Comparison of ENCODE assay signal across 13 cellular contexts in the genomic region with DNA sequence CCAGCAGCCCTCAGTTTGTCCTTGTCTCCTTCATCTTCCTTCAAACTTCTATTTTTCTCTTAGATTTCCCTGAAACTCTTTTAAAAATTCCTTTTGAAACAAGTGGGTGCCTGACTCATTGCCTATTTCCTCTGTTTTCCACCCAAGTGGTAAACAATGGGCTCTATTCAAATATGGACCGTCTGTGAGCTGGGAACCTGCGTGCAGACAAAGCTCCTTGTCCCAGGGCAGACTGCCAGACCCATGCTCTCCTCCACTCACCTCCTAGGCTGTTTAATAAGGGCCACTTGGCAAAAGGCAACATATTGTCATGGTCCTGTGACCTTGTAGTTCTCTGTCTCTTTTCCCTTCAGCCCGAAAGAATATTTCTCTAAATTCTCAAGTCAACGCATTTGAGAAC.
DNase-seq lines count a peak whose midpoint lies in the region; ATAC-seq and TF ChIP-seq lines count a peak whose summit lies in the region.
"Had no signal": no experiment of that assay in that cellular context is flagged by ENCODE, and none has a peak within 500 bp of the region (broad histone marks: within the 10 kb centered on the region; RNA-seq: fewer than 3 reads in every experiment).

No MANE protein-coding gene starts in this region.

- WGBS in testis, 2 donors, result 50 to 55% methylated on average over 4 of the region's 4 CpGs

- no peak overlapping the region for H3K4me3 Mint-ChIP-seq in WTC11
- H3K4me3 Mint-ChIP-seq: effector memory CD8-positive, alpha-beta T cell; immature natural killer cell; stimulated activated naive CD8-positive, alpha-beta T cell treated with anti-CD3 and anti-CD28 coated beads, Interleukin-15, Interleukin-2, amounts not matched to agents 100 ng/mL and 50 ng/mL, for 24 hours had no signal

- H3K27me3 ChIP-seq in upper lobe of right lung (no peaks in the 10 kb centered on the region), testis (no peaks in the 10 kb centered on the region)

- H3K4me1 ChIP-seq in upper lobe of right lung, result peaks cover 7% of the 10 kb centered on the region
- no peaks in the 10 kb centered on the region for H3K4me1 ChIP-seq in testis

- H3K27ac Mint-ChIP-seq in WTC11, result no peak overlapping the region
- H3K27ac Mint-ChIP-seq: effector memory CD8-positive, alpha-beta T cell; immature natural killer cell; stimulated activated naive CD8-positive, alpha-beta T cell treated with anti-CD3 and anti-CD28 coated beads, Interleukin-15, Interleukin-2, amounts not matched to agents 100 ng/mL and 50 ng/mL, for 24 hours had no signal

- ATAC-seq in Right ventricle myocardium superior (ENCODE audit: poor library complexity) (peak; percentile 59), Right ventricle myocardium inferior (no peak), WTC11 (peak; percentile 34; the same call in 1 of the 2 replicates), left cardiac atrium (peak in 1 of 2 donors; percentile 72), upper lobe of right lung (peak; percentile 67), GM18870 (IDR thresholded peaks at IDR 0.05; ENCODE audit: unreplicated experiment) (no peak)
- ATAC-seq: effector memory CD8-positive, alpha-beta T cell had no signal

- H3K27ac ChIP-seq in upper lobe of right lung (no peak overlapping the region), testis (no peak overlapping the region)

- H3K4me3 ChIP-seq in upper lobe of right lung (no peak overlapping the region), testis (no peak overlapping the region)

- intact Hi-C loops in Right ventricle myocardium superior (cut with DNase I) (no loop called here), Right ventricle myocardium inferior (cut with DNase I) (no loop called here), left cardiac atrium (cut with DNase I) (no loop called here), upper lobe of right lung (cut with DNase I) (no loop called here), testis (cut with DNase I; ENCODE audit: low total_unique reads) (no loop called here)

- POLR2A ChIA-PET in WTC11 (lab: Charles Lee), result interaction anchor here (0.5 kb wide), 1 partner anchor 13 kb away, joined by 3 read pairs; no protein-coding TSS in a partner anchor

- H3K36me3 Mint-ChIP-seq in WTC11, result no peaks in the 10 kb centered on the region
- H3K36me3 Mint-ChIP-seq: immature natural killer cell had no signal

- TF ChIP-seq POLR2A in testis (IDR thresholded peaks at IDR 0.05), result no peak

- H3K9me3 ChIP-seq in upper lobe of right lung (no peaks in the 10 kb centered on the region), testis (no peaks in the 10 kb centered on the region)

- H3K4me1 Mint-ChIP-seq in WTC11, result peaks cover 11% of the 10 kb centered on the region
- H3K4me1 Mint-ChIP-seq: immature natural killer cell had no signal

- DNase-seq in Right ventricle myocardium superior (peak; percentile 51), Right ventricle myocardium inferior (ENCODE audit: missing footprints) (no peak), WTC11 (ENCODE audit: low spot score) (no peak), left cardiac atrium (peak; percentile 36), upper lobe of right lung (peak; percentile 68), NOMO-1 (lab: John Stamatoyannopoulos, UW; ENCODE audit: unreplicated experiment in 2 of 2) (no peak), testis (no peak)
- DNase-seq: effector memory CD8-positive, alpha-beta T cell; immature natural killer cell; NCI-H2081 treated with DMSO at 0.1 percent for 48 hours; stimulated activated CD4-positive, alpha-beta T cell treated with anti-CD3 and anti-CD28 coated beads, Interleukin-1b, Interleukin-23, amount 100 ng/mL, for 48 hours had no signal

- no peaks in the 10 kb centered on the region for H3K9me3 Mint-ChIP-seq in WTC11
- H3K9me3 Mint-ChIP-seq: effector memory CD8-positive, alpha-beta T cell; immature natural killer cell; stimulated activated naive CD8-positive, alpha-beta T cell treated with anti-CD3 and anti-CD28 coated beads, Interleukin-15, Interleukin-2, amounts not matched to agents 100 ng/mL and 50 ng/mL, for 24 hours had no signal

- CTCF ChIA-PET in WTC11 (lab: Charles Lee), result no interaction called here

- TF ChIP-seq CTCF in WTC11 (IDR thresholded peaks at IDR 0.05) (no peak), upper lobe of right lung (IDR thresholded peaks at IDR 0.05) (no peak), testis (IDR thresholded peaks at IDR 0.05) (no peak)

- H3K36me3 ChIP-seq in upper lobe of right lung, result no peaks in the 10 kb centered on the region
- no peaks in the 10 kb centered on the region for H3K36me3 ChIP-seq in testis (ENCODE audit: low read depth, missing control alignments)

- no peaks in the 10 kb centered on the region for H3K27me3 Mint-ChIP-seq in WTC11 (ENCODE audit: low read depth)

TF ChIP-seq in WTC11, 78 proteins besides CTCF, POLR2A, EP300 and RAD21:
- no peak for TF ChIP-seq NR1H2 (CRISPR knock-in tag; IDR thresholded peaks at IDR 0.05)
- TF ChIP-seq SP1 (CRISPR knock-in tag; conservative IDR thresholded peaks at IDR 0.05), result no peak
- TF ChIP-seq, protein P1, sequence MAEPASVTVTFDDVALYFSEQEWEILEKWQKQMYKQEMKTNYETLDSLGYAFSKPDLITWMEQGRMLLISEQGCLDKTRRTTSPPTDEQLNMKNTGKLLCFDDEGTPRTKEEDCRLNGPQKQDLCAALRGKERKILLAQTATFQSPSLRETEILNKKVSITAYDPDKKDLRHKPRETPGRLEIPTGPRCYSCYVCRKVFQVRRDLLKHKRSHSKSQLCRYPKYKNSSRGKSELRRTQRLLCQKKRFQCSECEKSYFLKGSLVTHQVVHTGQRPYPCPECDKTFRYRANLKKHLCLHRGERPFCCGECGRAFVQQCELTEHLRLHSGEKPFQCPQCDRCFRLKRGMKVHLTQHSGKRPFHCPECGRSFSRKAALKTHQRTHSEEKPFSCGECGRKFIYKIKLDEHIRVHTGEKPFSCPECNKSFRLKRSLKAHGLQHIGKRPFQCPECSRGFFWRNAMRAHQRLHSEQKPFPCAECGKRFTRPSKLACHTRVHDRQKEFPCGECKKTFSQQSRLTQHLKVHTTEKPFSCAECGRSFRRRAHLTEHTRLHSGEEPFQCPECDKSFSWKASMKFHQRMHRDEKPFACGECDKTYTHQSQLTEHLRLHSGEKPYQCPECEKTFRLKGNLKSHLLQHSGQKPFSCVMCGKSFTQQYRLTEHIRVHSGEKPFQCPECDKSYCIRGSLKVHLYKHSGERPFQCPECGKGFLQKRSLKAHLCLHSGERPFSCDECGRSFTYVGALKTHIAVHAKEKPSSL (CRISPR knock-in tag; conservative IDR thresholded peaks at IDR 0.05), result no peak
- TF ChIP-seq ZNF219 (CRISPR knock-in tag; IDR thresholded peaks at IDR 0.05; ENCODE audit: borderline replicate concordance), result no peak
- TF ChIP-seq KAT7 (CRISPR knock-in tag; IDR thresholded peaks at IDR 0.05; ENCODE audit: borderline replicate concordance), result no peak
- no peak for TF ChIP-seq TEAD1 (CRISPR knock-in tag; IDR thresholded peaks at IDR 0.05)
- no peak for TF ChIP-seq NR3C1 (CRISPR knock-in tag; conservative IDR thresholded peaks at IDR 0.05; ENCODE audit: low read depth)
- TF ChIP-seq OVOL2 (CRISPR knock-in tag; IDR thresholded peaks at IDR 0.05; ENCODE audit: borderline replicate concordance), result no peak
- no peak for TF ChIP-seq FOXJ3 (CRISPR knock-in tag; IDR thresholded peaks at IDR 0.05; ENCODE audit: borderline replicate concordance)
- TF ChIP-seq GRHL2 (CRISPR knock-in tag; IDR thresholded peaks at IDR 0.05; ENCODE audit: insufficient replicate concordance, severe bottlenecking), result no peak

Comparison
In these comparisons a context has a peak if more than half of its experiments do, and no peak if none do; other contexts are left out.
1. ATAC-seq: peak in Right ventricle myocardium superior (single experiment), WTC11 (single experiment) and upper lobe of right lung (single experiment); none in Right ventricle myocardium inferior (single experiment) and GM18870 (single experiment).
2. DNase-seq: peak in Right ventricle myocardium superior (single experiment), left cardiac atrium (single experiment) and upper lobe of right lung (single experiment); none in Right ventricle myocardium inferior (single experiment), WTC11 (single experiment), NOMO-1 (0 of 2) and testis (single experiment).